ENCODE assay signal across 29 cellular contexts in the genomic region with DNA sequence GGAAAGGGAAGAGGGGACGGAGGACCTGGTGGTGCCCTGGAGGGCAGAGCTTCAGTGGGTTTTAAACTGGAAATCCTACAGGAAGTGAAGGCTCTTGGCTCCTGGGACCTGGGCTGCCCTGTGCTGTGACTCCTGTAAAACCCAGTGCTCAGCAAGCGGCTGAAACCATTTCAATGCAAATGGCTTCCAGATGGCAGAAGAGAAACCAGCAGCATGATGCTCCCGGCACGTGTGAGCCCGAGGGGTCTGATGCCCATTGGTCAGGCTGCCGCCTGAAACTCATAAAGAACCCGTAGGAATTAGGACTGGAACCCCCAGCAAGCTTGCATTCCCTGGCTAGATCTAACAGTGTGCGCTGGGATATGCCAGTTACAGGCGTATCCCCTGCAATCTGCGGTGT.
A peak's percentile ranks its signal among the peaks of the same experiment; 100 is the strongest.
DNase-seq lines count a peak whose midpoint lies in the region; ATAC-seq, FAIRE-seq and TF ChIP-seq lines count a peak whose summit lies in the region.
"Had no signal": no experiment of that assay in that cellular context is flagged by ENCODE, and none has a peak within 500 bp of the region (broad histone marks: within the 10 kb centered on the region; RNA-seq: fewer than 3 reads in every experiment).

No MANE protein-coding gene starts in this region.

- no peak overlapping the region for H4K5ac ChIP-seq in H1 (ENCODE audit: insufficient read length, low read depth, low read length)

- H3K56ac ChIP-seq in H1 (replicated peaks; ENCODE audit: insufficient read length, low read depth, low read length) = no peak overlapping the region

- no peak overlapping the region; the same call in 1 of the 2 replicates for H2AFZ ChIP-seq in H1 (ENCODE audit: low read length)

- H2BK120ac ChIP-seq in H1 (replicated peaks; ENCODE audit: low read depth, low read length) = no peak overlapping the region

- no peak for FAIRE-seq in H1 (lab: Jason Lieb, UNC)
- FAIRE-seq: RCC 7860 had no signal

- H3K9me3 ChIP-seq in H1 (ENCODE audit: insufficient read depth in 2 of 2, low read depth in 1 of 2, low read length in 1 of 2) = no peaks in the 10 kb centered on the region
- H3K9me3 ChIP-seq: Caco-2, prostate gland, SJCRH30, stomach, tibial artery had no signal

- H2BK12ac ChIP-seq in H1 (ENCODE audit: low read depth, low read length) = 0 out of 2 replicates have a peak overlapping the region, but pooled peaks have one; percentile 2

- H3K36me3 Mint-ChIP-seq in nephron progenitor cell (ENCODE audit: low read depth) = peaks cover 17% of the 10 kb centered on the region
- H3K36me3 Mint-ChIP-seq: activated naive CD8-positive, alpha-beta T cell treated with anti-CD3 and anti-CD28 coated beads for 36 hours had no signal

- no peak overlapping the region for H2BK15ac ChIP-seq in H1 (ENCODE audit: low read length)

- POLR2A ChIA-PET in H1 (lab: Charles Lee; ENCODE audit: partially characterized antibody) = no interaction called here

- H3K4me2 ChIP-seq in H1 (ENCODE audit: insufficient read depth in 1 of 2, low read depth in 2 of 2, low read length in 2 of 2) = no peak overlapping the region; a peak in 1 of 4 replicates

- H3K4me3 ChIP-seq in AG10803 (ENCODE audit: low read length) = no peak overlapping the region
- no peak overlapping the region for H3K4me3 ChIP-seq in H7 (ENCODE audit: insufficient read depth, low read depth, low read length)
- H3K4me3 ChIP-seq in H1 (ENCODE audit: extremely low read depth in 1 of 4, insufficient read depth in 2 of 4, low read depth in 3 of 4, low read length in 4 of 4) = no peak overlapping the region
- H3K4me3 ChIP-seq: prostate gland, SJCRH30, stomach, tibial artery had no signal

- DNase-seq in AG10803 (ENCODE audit: low read depth) (peak; percentile 55), H7 (peak; percentile 46), H1 (ENCODE audit: low read depth in 1 of 2, low spot score in 2 of 2) (peak in 1 of 2 experiments; percentile 56), nephron progenitor cell (no peak), A172 (ENCODE audit: low spot score) (no peak)
- DNase-seq: activated CD4-positive, alpha-beta memory T cell treated with anti-CD3 and anti-CD28 coated beads, Interleukin-2, amount 10 ng/mL, durations not matched to agents 7 days and 5 days; activated CD4-positive, CD25-positive, alpha-beta regulatory T cell treated with anti-CD3 and anti-CD28 coated beads, Interleukin-2, amount 50 U/mL, for 72 hours; activated CD8-positive, alpha-beta memory T cell treated with anti-CD3 and anti-CD28 coated beads, Interleukin-2, amount 50 U/mL, for 48 hours; activated naive CD8-positive, alpha-beta T cell treated with anti-CD3 and anti-CD28 coated beads for 36 hours; Caco-2; DND-41; mammary epithelial cell; NCI-H1417 treated with DMSO at 0.1 percent for 48 hours; NCI-H2081 treated with DMSO at 0.1 percent for 48 hours; NCI-H345; NCI-H774; SJCRH30; stimulated activated CD8-positive, alpha-beta memory T cell treated with anti-CD3 and anti-CD28 coated beads, Interleukin-4, amount 100 ng/mL, for 48 hours; stomach; T-helper 1 cell had no signal

- 54% methylated on average over 10 of the region's 10 CpGs; no CpG with 5 or more reads in 1 of the 2 experiments for WGBS in H1 (ENCODE audit: extremely low coverage in 1 of 2, insufficient coverage in 1 of 2, insufficient read length in 1 of 2, insufficient replicate concordance in 2 of 2, low coverage in 1 of 2, low lambda C conversion rate in 2 of 2, missing lambda C conversion rate in 1 of 2), 2 experiments

- no peak overlapping the region for H3K9ac ChIP-seq in H1 (replicated peaks in 1 of 4; ENCODE audit: extremely low read depth in 1 of 4, low read depth in 3 of 4, low read length in 3 of 4)

- TF ChIP-seq RAD21 in H1 (IDR thresholded peaks at IDR 0.05 in 1 of 2, conservative IDR thresholded peaks at IDR 0.05 in 1 of 2; ENCODE audit: low read depth in 2 of 2, low read length in 2 of 2) = no peak

- TF ChIP-seq CTCF in AG10803 (conservative IDR thresholded peaks at IDR 0.05; ENCODE audit: low read length) = no peak
- TF ChIP-seq CTCF in H1 (IDR thresholded peaks at IDR 0.05; ENCODE audit: control extremely low read depth in 1 of 3, insufficient read depth in 1 of 3, low read depth in 1 of 3, low read length in 3 of 3) = no peak
- TF ChIP-seq CTCF in nephron progenitor cell (IDR thresholded peaks at IDR 0.05) = no peak

- H3K23me2 ChIP-seq in H1 (ENCODE audit: low read depth, low read length) = no peaks in the 10 kb centered on the region

- peak overlapping the region; percentile 12 for H4K91ac ChIP-seq in H1 (replicated peaks; ENCODE audit: insufficient read length, low read length)

- no peak overlapping the region for H2AK5ac ChIP-seq in H1 (ENCODE audit: low read depth, low read length)

- H2BK5ac ChIP-seq in H1 (ENCODE audit: low read depth, low read length) = no peak overlapping the region

- no peak overlapping the region for H3K23ac ChIP-seq in H1 (ENCODE audit: insufficient read length)

- H3K4me1 ChIP-seq in H1 (replicated peaks in 1 of 4; ENCODE audit: control insufficient read depth in 3 of 4, insufficient read depth in 4 of 4, low read length in 3 of 4) = peaks cover 0 to 5% (median 2%) of the 10 kb centered on the region in 4 experiments; a peak in 4 of 7 replicates
- H3K4me1 ChIP-seq: Caco-2, SJCRH30 had no signal

- no peak overlapping the region for H3K4ac ChIP-seq in H1 (replicated peaks; ENCODE audit: insufficient read length, low read depth, low read length)

- H3K27me3 ChIP-seq in H7 (ENCODE audit: control insufficient read depth, insufficient read depth, low read length) (no peaks in the 10 kb centered on the region), H1 (replicated peaks in 1 of 4; ENCODE audit: control insufficient read depth in 3 of 4, extremely low read depth in 1 of 4, insufficient read depth in 3 of 4, low read length in 3 of 4) (peaks cover 0 to 2% (median 0%) of the 10 kb centered on the region in 4 experiments; a peak in 1 of 7 replicates)
- H3K27me3 ChIP-seq: SJCRH30, stomach, tibial artery had no signal

- no peak overlapping the region for H4K8ac ChIP-seq in H1 (ENCODE audit: extremely low read depth, insufficient read depth, low read length)

- no peaks in the 10 kb centered on the region for H3K79me2 ChIP-seq in H1 (ENCODE audit: control insufficient read depth in 1 of 2, insufficient read depth in 2 of 2, low read length in 2 of 2)

- ATAC-seq in HG03342 (IDR thresholded peaks at IDR 0.05; ENCODE audit: unreplicated experiment) (no peak), HG02884 (IDR thresholded peaks at IDR 0.05; ENCODE audit: unreplicated experiment) (no peak)
- ATAC-seq: activated T-helper 17 cell treated with anti-CD3 and anti-CD28 coated beads, Interleukin-2, amount 50 U/mL, for 72 hours had no signal

- no peak overlapping the region for H3K18ac ChIP-seq in H1 (ENCODE audit: extremely low read depth, low read length)

- peak overlapping the region; percentile 49 for H3K27ac Mint-ChIP-seq in nephron progenitor cell
- H3K27ac Mint-ChIP-seq: activated CD4-positive, alpha-beta memory T cell treated with anti-CD3 and anti-CD28 coated beads, Interleukin-2, amount 10 ng/mL, durations not matched to agents 7 days and 5 days; activated naive CD8-positive, alpha-beta T cell treated with anti-CD3 and anti-CD28 coated beads for 36 hours; activated T-helper 17 cell treated with anti-CD3 and anti-CD28 coated beads, Interleukin-2, amount 50 U/mL, for 72 hours had no signal

- H3K27ac ChIP-seq in H1 (ENCODE audit: low read depth, low read length) = no peak overlapping the region
- H3K27ac ChIP-seq: C4-2B, prostate gland, SJCRH30 had no signal

- TF ChIP-seq POLR2A in H1 (IDR thresholded peaks at IDR 0.05; ENCODE audit: control extremely low read depth in 1 of 2, low read depth in 2 of 2, low read length in 2 of 2) = no peak

- no peak overlapping the region for H3K14ac ChIP-seq in H1 (ENCODE audit: insufficient read length)

- H3K36me3 ChIP-seq in H7 (replicated peaks; ENCODE audit: control insufficient read depth, insufficient read depth, low read length) (no peaks in the 10 kb centered on the region), H1 (ENCODE audit: control insufficient read depth in 2 of 4, insufficient read depth in 4 of 4, low read length in 3 of 4) (no peaks in the 10 kb centered on the region)
- H3K36me3 ChIP-seq: prostate gland, SJCRH30, stomach, tibial artery had no signal

- TF ChIP-seq EP300 in H1 (IDR thresholded peaks at IDR 0.05; ENCODE audit: borderline replicate concordance in 1 of 2, low read depth in 2 of 2, low read length in 2 of 2) = no peak

- H2BK20ac ChIP-seq in H1 (ENCODE audit: low read length) = no peak overlapping the region

- peaks cover 90% of the 10 kb centered on the region for H3K4me1 Mint-ChIP-seq in nephron progenitor cell
- H3K4me1 Mint-ChIP-seq: activated CD4-positive, alpha-beta memory T cell treated with anti-CD3 and anti-CD28 coated beads, Interleukin-2, amount 10 ng/mL, durations not matched to agents 7 days and 5 days; activated T-helper 17 cell treated with anti-CD3 and anti-CD28 coated beads, Interleukin-2, amount 50 U/mL, for 72 hours; central memory CD8-positive, alpha-beta T cell; neural crest cell had no signal

- H3K79me1 ChIP-seq in H1 (ENCODE audit: low read depth, low read length) = no peaks in the 10 kb centered on the region

- H3K4me3 Mint-ChIP-seq in nephron progenitor cell = no peak overlapping the region
- H3K4me3 Mint-ChIP-seq: activated CD4-positive, alpha-beta memory T cell treated with anti-CD3 and anti-CD28 coated beads, Interleukin-2, amount 10 ng/mL, durations not matched to agents 7 days and 5 days; activated naive CD8-positive, alpha-beta T cell treated with anti-CD3 and anti-CD28 coated beads for 36 hours; activated T-helper 17 cell treated with anti-CD3 and anti-CD28 coated beads, Interleukin-2, amount 50 U/mL, for 72 hours; central memory CD8-positive, alpha-beta T cell; neural crest cell had no signal

- CTCF ChIA-PET in H1 (lab: Charles Lee; ENCODE audit: partially characterized antibody) = interaction anchor here (1.1 to 1.2 kb wide), 2 partner anchors 9 to 16 kb away, joined by 3 read pairs; no protein-coding TSS in a partner anchor

- no peaks in the 10 kb centered on the region for H4K20me1 ChIP-seq in H1 (replicated peaks in 1 of 2; ENCODE audit: control insufficient read depth in 1 of 2, insufficient read depth in 2 of 2, low read length in 2 of 2)

- peaks cover 2% of the 10 kb centered on the region for H3K27me3 Mint-ChIP-seq in nephron progenitor cell (ENCODE audit: low read depth, poor library complexity)

- no peaks in the 10 kb centered on the region for H3K9me3 Mint-ChIP-seq in nephron progenitor cell
- H3K9me3 Mint-ChIP-seq: activated CD4-positive, alpha-beta memory T cell treated with anti-CD3 and anti-CD28 coated beads, Interleukin-2, amount 10 ng/mL, durations not matched to agents 7 days and 5 days; activated naive CD8-positive, alpha-beta T cell treated with anti-CD3 and anti-CD28 coated beads for 36 hours; activated T-helper 17 cell treated with anti-CD3 and anti-CD28 coated beads, Interleukin-2, amount 50 U/mL, for 72 hours; central memory CD8-positive, alpha-beta T cell; neural crest cell had no signal

TF ChIP-seq in H1, 55 proteins besides CTCF, POLR2A, EP300 and RAD21 (continues in another document):
- peak; percentile 31 for TF ChIP-seq NANOG (IDR thresholded peaks at IDR 0.05; ENCODE audit: insufficient read depth, low read depth, low read length, poor library complexity, severe bottlenecking)
- TF ChIP-seq YY1 (IDR thresholded peaks at IDR 0.05; ENCODE audit: low read depth, low read length) = 0 out of 2 replicates have a peak, but pooled peaks have one; percentile 36
- TF ChIP-seq JUND (IDR thresholded peaks at IDR 0.05; ENCODE audit: low read length) = no peak

Comparison
In these comparisons a context has a peak if more than half of its experiments do, and no peak if none do; other contexts are left out.
1. DNase-seq: peak in AG10803 (single experiment) and H7 (single experiment); none in nephron progenitor cell (single experiment) and A172 (single experiment).